23 cellular contexts compared by ENCODE assay signal in genomic region chr14:24129410-24129998, GRCh38. TPM values are rescaled to one million over a fixed set of nuclear protein-coding genes. Genes with fewer than 3 reads are reported as not detected.
A peak's percentile ranks its signal among the peaks of the same experiment; 100 is the strongest.
DNase-seq lines count a peak whose midpoint lies in the region; ATAC-seq, FAIRE-seq and TF ChIP-seq lines count a peak whose summit lies in the region.
"Had no signal": no experiment of that assay in that cellular context is flagged by ENCODE, and none has a peak within 500 bp of the region (broad histone marks: within the 10 kb centered on the region; RNA-seq: fewer than 3 reads in every experiment).

No MANE protein-coding gene starts in this region.

- intact Hi-C loops in heart right ventricle (cut with DNase I) = no loop called here
- intact Hi-C loops in HepG2 (cut with micrococcal nuclease; ENCODE audit: unreplicated experiment) = no loop called here
- intact Hi-C loops in right lobe of liver (cut with DNase I) = no loop called here
- intact Hi-C loops in psoas muscle (cut with DNase I) = no loop called here

- H3K4me3 ChIP-seq in cardiac muscle cell = no peak overlapping the region
- no peak overlapping the region for H3K4me3 ChIP-seq in heart right ventricle
- H3K4me3 ChIP-seq in HepG2 (replicated peaks in 1 of 3; ENCODE audit: insufficient read depth in 1 of 3, low read depth in 2 of 3, low read length in 3 of 3) = no peak overlapping the region
- H3K4me3 ChIP-seq in right lobe of liver = no peak overlapping the region
- no peak overlapping the region for H3K4me3 ChIP-seq in psoas muscle
- H3K4me3 ChIP-seq: A549; BLaER1 treated with 17β-estradiol and CSF1 and Interleukin-3, amounts not matched to agents 10 nM and 100 nM had no signal

- WGBS in heart right ventricle, 2 donors = 90 to 94% methylated on average over 8 of the region's 8 CpGs
- 90% methylated on average over 8 of the region's 8 CpGs for WGBS in HepG2 (ENCODE audit: low lambda C conversion rate)
- 98% methylated on average over 5 of the region's 8 CpGs for WGBS in right lobe of liver (ENCODE audit: insufficient coverage, low coverage, low lambda C conversion rate, missing lambda C conversion rate)
- 84 to 95% (median 86%) methylated on average over 8 of the region's 8 CpGs for whole genome bisulfite sequencing in psoas muscle, 3 donors

- CTCF ChIA-PET in HepG2 (lab: Yijun Ruan, JAX; ENCODE audit: low intra/inter-chr PET ratio, low total read pairs) = no interaction called here

- ATAC-seq in heart right ventricle = no peak
- no peak for ATAC-seq in HepG2
- ATAC-seq in right lobe of liver = no peak
- ATAC-seq in psoas muscle = no peak
- no peak for ATAC-seq in HG02885 (IDR thresholded peaks at IDR 0.05; ENCODE audit: poor library complexity, unreplicated experiment)
- ATAC-seq: A549; CD8-positive, alpha-beta T cell had no signal

- H3K4me2 ChIP-seq in HepG2 (ENCODE audit: low read depth, low read length) = no peak overlapping the region
- H3K4me2 ChIP-seq: A549 had no signal

- TF ChIP-seq POLR2A in HepG2 (IDR thresholded peaks at IDR 0.05; ENCODE audit: insufficient read depth in 1 of 2, low read depth in 2 of 2, low read length in 2 of 2) (no peak), right lobe of liver (IDR thresholded peaks at IDR 0.05) (no peak)

- TF ChIP-seq CTCF in cardiac muscle cell (IDR thresholded peaks at IDR 0.05; ENCODE audit: low read depth, low read length) (no peak), heart right ventricle (IDR thresholded peaks at IDR 0.05) (no peak), HepG2 (CRISPR knock-in tag; IDR thresholded peaks at IDR 0.05) (no peak), right lobe of liver (IDR thresholded peaks at IDR 0.05) (no peak), psoas muscle (IDR thresholded peaks at IDR 0.05) (no peak)

- no peak overlapping the region for H2AFZ ChIP-seq in HepG2 (ENCODE audit: low read length)

- H4K20me1 ChIP-seq in HepG2 (ENCODE audit: insufficient read depth, low read length) = no peaks in the 10 kb centered on the region
- H4K20me1 ChIP-seq: BLaER1 treated with 17β-estradiol and CSF1 and Interleukin-3, amounts not matched to agents 10 nM and 100 nM had no signal

- TF ChIP-seq RAD21 in HepG2 (CRISPR knock-in tag; IDR thresholded peaks at IDR 0.05) = no peak

- no TSS peak for BruUV-seq in HepG2 (replicated peaks; lab: Mats Ljungman, UMichigan)

- H3K9ac ChIP-seq in HepG2 (ENCODE audit: insufficient read depth, low read depth, low read length) = no peak overlapping the region

- H3K79me2 ChIP-seq in HepG2 (ENCODE audit: insufficient read depth, low read length) = no peaks in the 10 kb centered on the region

- in situ Hi-C loops in HepG2 (cut with HindIII; ENCODE audit: extremely low pct_ligation_motif_present, low pct_unique_long_range_greater_than_20kb) = loop anchor here (25.0 kb wide), 1 partner anchor 817 kb away; the partner anchor contains the start of genes BCL2L2, PABPN1 and PPP1R3E

- DNase-seq in cardiac muscle cell (ENCODE audit: low read depth in 1 of 2, low spot score in 1 of 2) = no peak
- DNase-seq in heart right ventricle = no peak
- no peak for DNase-seq in HepG2 (ENCODE audit: low spot score)
- DNase-seq in right lobe of liver = no peak
- DNase-seq in psoas muscle = no peak
- no peak for DNase-seq in NCI-H2196 (lab: John Stamatoyannopoulos, UW; ENCODE audit: unreplicated experiment)
- DNase-seq: AML-193; Caco-2; Calu3; CD4-positive, alpha-beta T cell; CD8-positive, alpha-beta T cell; DMS79 treated with DMSO at 0.1 percent for 48 hours; GF-D8 had no signal

- H3K27me3 ChIP-seq in cardiac muscle cell (no peaks in the 10 kb centered on the region), heart right ventricle (no peaks in the 10 kb centered on the region), HepG2 (ENCODE audit: control insufficient read depth in 1 of 2, insufficient read depth in 2 of 2, low read length in 2 of 2) (no peaks in the 10 kb centered on the region), right lobe of liver (no peaks in the 10 kb centered on the region), psoas muscle (ENCODE audit: insufficient read depth in 3 of 3, low read length in 2 of 3) (no peaks in the 10 kb centered on the region)
- H3K27me3 ChIP-seq: BLaER1 treated with 17β-estradiol and CSF1 and Interleukin-3, amounts not matched to agents 10 nM and 100 nM had no signal

- H3K4me1 ChIP-seq in cardiac muscle cell (ENCODE audit: low read depth) (peaks cover 40% of the 10 kb centered on the region), heart right ventricle (peaks cover 14 to 36% (median 22%) of the 10 kb centered on the region in 9 donors), HepG2 (ENCODE audit: insufficient read depth, low read length) (peaks cover 40% of the 10 kb centered on the region), right lobe of liver (peaks cover 0 to 31% (median 15%) of the 10 kb centered on the region in 4 donors), psoas muscle (peaks cover 24% of the 10 kb centered on the region)
- H3K4me1 ChIP-seq: A549, Caco-2 had no signal

- H3K9me3 ChIP-seq in cardiac muscle cell (ENCODE audit: low read depth) (no peaks in the 10 kb centered on the region), heart right ventricle (no peaks in the 10 kb centered on the region), HepG2 (ENCODE audit: low read length) (no peaks in the 10 kb centered on the region), right lobe of liver (no peaks in the 10 kb centered on the region), psoas muscle (no peaks in the 10 kb centered on the region)
- H3K9me3 ChIP-seq: A549; BLaER1 treated with 17β-estradiol and CSF1 and Interleukin-3, amounts not matched to agents 10 nM and 100 nM; Caco-2 had no signal

- no peaks in the 10 kb centered on the region for H3K36me3 ChIP-seq in cardiac muscle cell
- H3K36me3 ChIP-seq in heart right ventricle = peaks cover 0 to 4% (median 0%) of the 10 kb centered on the region in 9 donors
- no peaks in the 10 kb centered on the region for H3K36me3 ChIP-seq in HepG2 (replicated peaks in 1 of 2; ENCODE audit: control insufficient read depth in 1 of 2, insufficient read depth in 2 of 2, low read length in 2 of 2)
- no peaks in the 10 kb centered on the region for H3K36me3 ChIP-seq in right lobe of liver
- H3K36me3 ChIP-seq in psoas muscle (ENCODE audit: insufficient read depth in 1 of 2, low read depth in 1 of 2) = peaks cover 0 to under 1% of the 10 kb centered on the region in 2 donors

- FAIRE-seq in HepG2 (lab: Jason Lieb, UNC) = no peak
- FAIRE-seq: A549, D721Med, G401.6, GM12891, GM19239 had no signal

- POLR2A ChIA-PET in HepG2 (lab: Yijun Ruan, JAX) = interaction anchor here (0.7 to 22.7 kb wide), 7 partner anchors 9 to 59 kb away, joined by 3 to 977 read pairs (median 4); partner anchors contain the start of genes DCAF11, EMC9, IPO4 and IRF9

- H3K27ac ChIP-seq in cardiac muscle cell (peak overlapping the region; percentile 96), heart right ventricle (peak overlapping the region in 1 of 10 donors; percentile 97), HepG2 (ENCODE audit: extremely low read length, insufficient read depth, low read length) (no peak overlapping the region), right lobe of liver (no peak overlapping the region), psoas muscle (peak overlapping the region; percentile 96)
- H3K27ac ChIP-seq: 22Rv1; A549; BLaER1 treated with 17β-estradiol and CSF1 and Interleukin-3, amounts not matched to agents 10 nM and 100 nM; C4-2B had no signal

- TF ChIP-seq EP300 in HepG2 (IDR thresholded peaks at IDR 0.05; ENCODE audit: low read depth in 2 of 2, low read length in 2 of 2) (no peak), HepG2 (CRISPR knock-in tag; IDR thresholded peaks at IDR 0.05; ENCODE audit: borderline replicate concordance) (no peak)

RNA-seq across cellular contexts. Expression of gene FITM1, which starts 1.0 kb away (rescaled TPM):
- total RNA-seq in cardiac muscle cell (124 and 136 TPM in 2 replicates), heart right ventricle (100 to 1,000 TPM; 105 to 176 (median 131) TPM), HepG2 (2016; rRNA removed; fragmentation: Illumina TruSeq; extraction: Trizol) (3.1 and 5.8 TPM in 2 replicates), right lobe of liver (10 to 100 TPM in 3 of 6 experiments, 1 to 10 TPM in 3; 1.5 to 32.5 (median 9.3) TPM), psoas muscle (100 to 1,000 TPM in 3 of 4 donors, 10 to 100 TPM in 1; 72.8 to 167 (median 137) TPM)
- polyA plus RNA-seq in cardiac muscle cell (181 and 209 TPM in 2 replicates), heart right ventricle (100 to 1,000 TPM in 1 of 2 donors, 10 to 100 TPM in 1; 77.0 to 247 TPM), HepG2 (2011; rRNA removed) (2.7 and 3.6 TPM in 2 replicates), psoas muscle (100 to 1,000 TPM; 100 to 163 (median 113) TPM)
- 2.1 and 4.3 TPM in 2 replicates for total RNA-seq in HepG2 (2016; cell fraction: cytosol; rRNA removed; fragmentation: Illumina TruSeq; extraction: Trizol; ENCODE audit: low read depth)
- 4.0 and 5.2 TPM in 2 replicates for total RNA-seq in HepG2 (2016; cell fraction: insoluble cytoplasmic fraction; rRNA removed; fragmentation: Illumina TruSeq; extraction: Trizol)
- total RNA-seq in HepG2 (2016; cell fraction: membrane; rRNA removed; fragmentation: Illumina TruSeq; extraction: Trizol) = 2.2 and 3.3 TPM in 2 replicates
- total RNA-seq in HepG2 (2016; cell fraction: nucleus; rRNA removed; fragmentation: Illumina TruSeq; extraction: Trizol) = 4.1 and 5.6 TPM in 2 replicates
- polyA plus RNA-seq in HepG2 (2011; cell fraction: cytosol; rRNA removed) = 2.3 and 4.4 TPM in 2 replicates
- 11.8 and 15.0 TPM in 2 replicates for polyA plus RNA-seq in HepG2 (2011; cell fraction: nucleus; rRNA removed)
- polyA plus RNA-seq in HepG2 (2012) = 2.5 and 2.7 TPM in 2 replicates
- polyA plus RNA-seq in HepG2 (2016; cell fraction: cytosol; fragmentation: Illumina TruSeq; extraction: Trizol; ENCODE audit: low read depth) = 3.0 and 3.4 TPM in 2 replicates
- 2.7 and 3.0 TPM in 2 replicates for polyA plus RNA-seq in HepG2 (2016; cell fraction: insoluble cytoplasmic fraction; fragmentation: Illumina TruSeq; extraction: Trizol; ENCODE audit: low read depth)
- 1.9 and 2.4 TPM in 2 replicates for polyA plus RNA-seq in HepG2 (2016; cell fraction: membrane; fragmentation: Illumina TruSeq; extraction: Trizol; ENCODE audit: low read depth)
- polyA plus RNA-seq in HepG2 (2016; cell fraction: nucleus; fragmentation: Illumina TruSeq; extraction: Trizol; ENCODE audit: insufficient read depth, low read depth) = 6.4 and 7.9 TPM in 2 replicates
- 1.6 and 7.9 TPM in 2 replicates for polyA minus RNA-seq in HepG2 (2011; rRNA and poly(A)+ RNA removed; ENCODE audit: low replicate concordance)
- 2.1 TPM in 2 replicates for polyA minus RNA-seq in HepG2 (2011; cell fraction: cytosol; rRNA and poly(A)+ RNA removed)
- polyA minus RNA-seq in HepG2 (2011; cell fraction: nucleus; rRNA and poly(A)+ RNA removed) = 3.9 and 4.2 TPM in 2 replicates
- total RNA-seq: A172 had no signal

RNA-seq across cellular contexts. Expression of gene PSME1, which starts 6.5 kb away (rescaled TPM):
- total RNA-seq in cardiac muscle cell = 211 and 238 TPM in 2 replicates
- 383 and 492 TPM in 2 replicates for polyA plus RNA-seq in cardiac muscle cell
- total RNA-seq in heart right ventricle = 100 to 1,000 TPM in 5 of 10 donors, 10 to 100 TPM in 5; 84.3 to 341 (median 100.0) TPM
- polyA plus RNA-seq in heart right ventricle = 100 to 1,000 TPM; 138 to 149 TPM
- total RNA-seq in HepG2 (2016; rRNA removed; fragmentation: Illumina TruSeq; extraction: Trizol) = 608 and 713 TPM in 2 replicates
- total RNA-seq in HepG2 (2016; cell fraction: cytosol; rRNA removed; fragmentation: Illumina TruSeq; extraction: Trizol; ENCODE audit: low read depth) = 168 and 169 TPM in 2 replicates
- total RNA-seq in HepG2 (2016; cell fraction: insoluble cytoplasmic fraction; rRNA removed; fragmentation: Illumina TruSeq; extraction: Trizol) = 588 and 713 TPM in 2 replicates
- 219 and 226 TPM in 2 replicates for total RNA-seq in HepG2 (2016; cell fraction: membrane; rRNA removed; fragmentation: Illumina TruSeq; extraction: Trizol)
- 227 and 232 TPM in 2 replicates for total RNA-seq in HepG2 (2016; cell fraction: nucleus; rRNA removed; fragmentation: Illumina TruSeq; extraction: Trizol)
- 144 and 159 TPM in 2 replicates for polyA plus RNA-seq in HepG2 (2011; rRNA removed)
- polyA plus RNA-seq in HepG2 (2011; cell fraction: cytosol; rRNA removed) = 166 and 205 TPM in 2 replicates
- polyA plus RNA-seq in HepG2 (2011; cell fraction: nucleus; rRNA removed) = 178 and 230 TPM in 2 replicates
- polyA plus RNA-seq in HepG2 (2012) = 318 and 352 TPM in 2 replicates
- 166 and 179 TPM in 2 replicates for polyA plus RNA-seq in HepG2 (2016; cell fraction: cytosol; fragmentation: Illumina TruSeq; extraction: Trizol; ENCODE audit: low read depth)
- polyA plus RNA-seq in HepG2 (2016; cell fraction: insoluble cytoplasmic fraction; fragmentation: Illumina TruSeq; extraction: Trizol; ENCODE audit: low read depth) = 679 and 694 TPM in 2 replicates
- 175 and 190 TPM in 2 replicates for polyA plus RNA-seq in HepG2 (2016; cell fraction: membrane; fragmentation: Illumina TruSeq; extraction: Trizol; ENCODE audit: low read depth)
- polyA plus RNA-seq in HepG2 (2016; cell fraction: nucleus; fragmentation: Illumina TruSeq; extraction: Trizol; ENCODE audit: insufficient read depth, low read depth) = 333 and 365 TPM in 2 replicates
- 25.5 and 44.3 TPM in 2 replicates for polyA minus RNA-seq in HepG2 (2011; rRNA and poly(A)+ RNA removed; ENCODE audit: low replicate concordance)
- polyA minus RNA-seq in HepG2 (2011; cell fraction: cytosol; rRNA and poly(A)+ RNA removed) = 59.6 and 69.7 TPM in 2 replicates
- polyA minus RNA-seq in HepG2 (2011; cell fraction: nucleus; rRNA and poly(A)+ RNA removed) = 42.1 and 46.1 TPM in 2 replicates
- 100 to 1,000 TPM in 4 of 6 experiments, 10 to 100 TPM in 2; 81.7 to 119 (median 107) TPM for total RNA-seq in right lobe of liver
- 100 to 1,000 TPM in 1 of 4 donors, 10 to 100 TPM in 3; 49.2 to 122 (median 80.3) TPM for total RNA-seq in psoas muscle
- 100 to 1,000 TPM in 1 of 3 donors, 10 to 100 TPM in 2; 73.0 to 106 (median 92.6) TPM for polyA plus RNA-seq in psoas muscle

RNA-seq across cellular contexts. Expression of gene EMC9, which starts 11.9 kb away (rescaled TPM):
- total RNA-seq in cardiac muscle cell (54.6 and 69.3 TPM in 2 replicates), heart right ventricle (10 to 100 TPM; 10.2 to 18.8 (median 13.3) TPM), HepG2 (2016; rRNA removed; fragmentation: Illumina TruSeq; extraction: Trizol) (71.2 and 78.7 TPM in 2 replicates), right lobe of liver (10 to 100 TPM; 10.2 to 21.4 (median 11.9) TPM), psoas muscle (10 to 100 TPM; 18.0 to 67.5 (median 36.1) TPM)
- polyA plus RNA-seq in cardiac muscle cell (82.3 and 114 TPM in 2 replicates), heart right ventricle (10 to 100 TPM; 27.2 to 44.3 TPM), HepG2 (2011; rRNA removed) (60.5 and 63.9 TPM in 2 replicates), psoas muscle (10 to 100 TPM; 17.2 to 35.5 (median 30.9) TPM)
- total RNA-seq in HepG2 (2016; cell fraction: cytosol; rRNA removed; fragmentation: Illumina TruSeq; extraction: Trizol; ENCODE audit: low read depth) = 68.4 and 89.8 TPM in 2 replicates
- 67.6 and 78.5 TPM in 2 replicates for total RNA-seq in HepG2 (2016; cell fraction: insoluble cytoplasmic fraction; rRNA removed; fragmentation: Illumina TruSeq; extraction: Trizol)
- total RNA-seq in HepG2 (2016; cell fraction: membrane; rRNA removed; fragmentation: Illumina TruSeq; extraction: Trizol) = 77.6 and 98.8 TPM in 2 replicates
- 54.8 and 64.3 TPM in 2 replicates for total RNA-seq in HepG2 (2016; cell fraction: nucleus; rRNA removed; fragmentation: Illumina TruSeq; extraction: Trizol)
- 49.4 and 73.1 TPM in 2 replicates for polyA plus RNA-seq in HepG2 (2011; cell fraction: cytosol; rRNA removed)
- polyA plus RNA-seq in HepG2 (2011; cell fraction: nucleus; rRNA removed) = 212 and 227 TPM in 2 replicates
- polyA plus RNA-seq in HepG2 (2012) = 50.7 and 62.7 TPM in 2 replicates
- polyA plus RNA-seq in HepG2 (2016; cell fraction: cytosol; fragmentation: Illumina TruSeq; extraction: Trizol; ENCODE audit: low read depth) = 103 and 134 TPM in 2 replicates
- 96.0 and 104 TPM in 2 replicates for polyA plus RNA-seq in HepG2 (2016; cell fraction: insoluble cytoplasmic fraction; fragmentation: Illumina TruSeq; extraction: Trizol; ENCODE audit: low read depth)
- 99.3 and 118 TPM in 2 replicates for polyA plus RNA-seq in HepG2 (2016; cell fraction: membrane; fragmentation: Illumina TruSeq; extraction: Trizol; ENCODE audit: low read depth)
- 175 and 183 TPM in 2 replicates for polyA plus RNA-seq in HepG2 (2016; cell fraction: nucleus; fragmentation: Illumina TruSeq; extraction: Trizol; ENCODE audit: insufficient read depth, low read depth)
- polyA minus RNA-seq in HepG2 (2011; rRNA and poly(A)+ RNA removed; ENCODE audit: low replicate concordance) = 16.0 and 62.4 TPM in 2 replicates
- polyA minus RNA-seq in HepG2 (2011; cell fraction: cytosol; rRNA and poly(A)+ RNA removed) = 10.1 and 13.6 TPM in 2 replicates
- 35.1 and 41.2 TPM in 2 replicates for polyA minus RNA-seq in HepG2 (2011; cell fraction: nucleus; rRNA and poly(A)+ RNA removed)

RNA-seq across cellular contexts. Expression of gene NRL, which starts 14.8 kb away (rescaled TPM):
- 4.2 and 6.7 TPM in 2 replicates for total RNA-seq in cardiac muscle cell
- polyA plus RNA-seq in cardiac muscle cell = 4.8 and 5.1 TPM in 2 replicates
- 1 to 10 TPM; 1.7 to 3.5 (median 2.2) TPM for total RNA-seq in heart right ventricle
- polyA plus RNA-seq in heart right ventricle = 1 to 10 TPM; 1.5 to 3.3 TPM
- total RNA-seq in HepG2 (2016; rRNA removed; fragmentation: Illumina TruSeq; extraction: Trizol) = 4.7 and 5.2 TPM in 2 replicates
- 6.6 and 7.1 TPM in 2 replicates for total RNA-seq in HepG2 (2016; cell fraction: cytosol; rRNA removed; fragmentation: Illumina TruSeq; extraction: Trizol; ENCODE audit: low read depth)
- 4.7 and 5.6 TPM in 2 replicates for total RNA-seq in HepG2 (2016; cell fraction: insoluble cytoplasmic fraction; rRNA removed; fragmentation: Illumina TruSeq; extraction: Trizol)
- total RNA-seq in HepG2 (2016; cell fraction: membrane; rRNA removed; fragmentation: Illumina TruSeq; extraction: Trizol) = 9.2 and 10.6 TPM in 2 replicates
- total RNA-seq in HepG2 (2016; cell fraction: nucleus; rRNA removed; fragmentation: Illumina TruSeq; extraction: Trizol) = 3.4 and 5.1 TPM in 2 replicates
- polyA plus RNA-seq in HepG2 (2011; rRNA removed) = 2.5 and 3.4 TPM in 2 replicates
- 2.9 and 5.2 TPM in 2 replicates for polyA plus RNA-seq in HepG2 (2011; cell fraction: cytosol; rRNA removed)
- 3.5 and 3.9 TPM in 2 replicates for polyA plus RNA-seq in HepG2 (2011; cell fraction: nucleus; rRNA removed)
- polyA plus RNA-seq in HepG2 (2012) = 2.2 and 2.5 TPM in 2 replicates
- polyA plus RNA-seq in HepG2 (2016; cell fraction: cytosol; fragmentation: Illumina TruSeq; extraction: Trizol; ENCODE audit: low read depth) = 3.4 and 5.1 TPM in 2 replicates
- polyA plus RNA-seq in HepG2 (2016; cell fraction: insoluble cytoplasmic fraction; fragmentation: Illumina TruSeq; extraction: Trizol; ENCODE audit: low read depth) = 4.5 and 4.7 TPM in 2 replicates
- 6.1 and 7.7 TPM in 2 replicates for polyA plus RNA-seq in HepG2 (2016; cell fraction: membrane; fragmentation: Illumina TruSeq; extraction: Trizol; ENCODE audit: low read depth)
- 3.5 and 4.8 TPM in 2 replicates for polyA plus RNA-seq in HepG2 (2016; cell fraction: nucleus; fragmentation: Illumina TruSeq; extraction: Trizol; ENCODE audit: insufficient read depth, low read depth)
- polyA minus RNA-seq in HepG2 (2011; rRNA and poly(A)+ RNA removed; ENCODE audit: low replicate concordance) = 0.58 and 9.0 TPM in 2 replicates
- 3.0 and 3.9 TPM in 2 replicates for polyA minus RNA-seq in HepG2 (2011; cell fraction: cytosol; rRNA and poly(A)+ RNA removed)
- 6.1 and 6.6 TPM in 2 replicates for polyA minus RNA-seq in HepG2 (2011; cell fraction: nucleus; rRNA and poly(A)+ RNA removed)
- 1 to 10 TPM; 1.4 to 2.9 (median 2.1) TPM for total RNA-seq in right lobe of liver
- 1 to 10 TPM; 1.5 to 3.6 (median 2.5) TPM for total RNA-seq in psoas muscle
- 1 to 10 TPM; 1.2 to 5.1 (median 2.4) TPM for polyA plus RNA-seq in psoas muscle
- total RNA-seq: A172 had no signal

RNA-seq across cellular contexts. Expression of gene DCAF11, which starts 14.9 kb away (rescaled TPM):
- total RNA-seq in cardiac muscle cell (152 and 317 TPM in 2 replicates), heart right ventricle (10 to 100 TPM; 62.2 to 99.7 (median 73.0) TPM), HepG2 (2016; rRNA removed; fragmentation: Illumina TruSeq; extraction: Trizol) (257 and 342 TPM in 2 replicates), right lobe of liver (100 to 1,000 TPM in 3 of 6 experiments, 10 to 100 TPM in 3; 65.9 to 180 (median 103) TPM), psoas muscle (10 to 100 TPM; 48.8 to 73.5 (median 68.6) TPM)
- polyA plus RNA-seq in cardiac muscle cell (110 and 165 TPM in 2 replicates), heart right ventricle (10 to 100 TPM; 19.7 to 72.7 TPM), HepG2 (2011; rRNA removed) (150 and 176 TPM in 2 replicates), psoas muscle (10 to 100 TPM; 34.7 to 66.4 (median 35.4) TPM)
- 34.1 and 39.6 TPM in 2 replicates for total RNA-seq in HepG2 (2016; cell fraction: cytosol; rRNA removed; fragmentation: Illumina TruSeq; extraction: Trizol; ENCODE audit: low read depth)
- 258 and 327 TPM in 2 replicates for total RNA-seq in HepG2 (2016; cell fraction: insoluble cytoplasmic fraction; rRNA removed; fragmentation: Illumina TruSeq; extraction: Trizol)
- 160 and 166 TPM in 2 replicates for total RNA-seq in HepG2 (2016; cell fraction: membrane; rRNA removed; fragmentation: Illumina TruSeq; extraction: Trizol)
- 174 and 191 TPM in 2 replicates for total RNA-seq in HepG2 (2016; cell fraction: nucleus; rRNA removed; fragmentation: Illumina TruSeq; extraction: Trizol)
- polyA plus RNA-seq in HepG2 (2011; cell fraction: cytosol; rRNA removed) = 134 and 153 TPM in 2 replicates
- 221 and 233 TPM in 2 replicates for polyA plus RNA-seq in HepG2 (2011; cell fraction: nucleus; rRNA removed)
- 123 and 142 TPM in 2 replicates for polyA plus RNA-seq in HepG2 (2012)
- polyA plus RNA-seq in HepG2 (2016; cell fraction: cytosol; fragmentation: Illumina TruSeq; extraction: Trizol; ENCODE audit: low read depth) = 37.7 and 39.7 TPM in 2 replicates
- polyA plus RNA-seq in HepG2 (2016; cell fraction: insoluble cytoplasmic fraction; fragmentation: Illumina TruSeq; extraction: Trizol; ENCODE audit: low read depth) = 251 and 268 TPM in 2 replicates
- 114 and 116 TPM in 2 replicates for polyA plus RNA-seq in HepG2 (2016; cell fraction: membrane; fragmentation: Illumina TruSeq; extraction: Trizol; ENCODE audit: low read depth)
- 253 and 275 TPM in 2 replicates for polyA plus RNA-seq in HepG2 (2016; cell fraction: nucleus; fragmentation: Illumina TruSeq; extraction: Trizol; ENCODE audit: insufficient read depth, low read depth)
- polyA minus RNA-seq in HepG2 (2011; rRNA and poly(A)+ RNA removed; ENCODE audit: low replicate concordance) = 74.6 and 273 TPM in 2 replicates
- polyA minus RNA-seq in HepG2 (2011; cell fraction: cytosol; rRNA and poly(A)+ RNA removed) = 98.7 and 103 TPM in 2 replicates
- 146 and 181 TPM in 2 replicates for polyA minus RNA-seq in HepG2 (2011; cell fraction: nucleus; rRNA and poly(A)+ RNA removed)

Comparison
In these comparisons a context has a peak if more than half of its experiments do, and no peak if none do; other contexts are left out.
1. H3K27ac ChIP-seq: peak in cardiac muscle cell (single experiment) and psoas muscle (single experiment); none in HepG2 (single experiment) and right lobe of liver (0 of 3).